Comparison of ENCODE assay signal across 23 cellular contexts in genomic region chr2:72334806-72335205, GRCh38.
"Had no signal": no experiment of that assay in that cellular context is flagged by ENCODE, and none has a peak within 500 bp of the region (broad histone marks: within the 10 kb centered on the region; RNA-seq: fewer than 3 reads in every experiment).

No MANE protein-coding gene starts in this region.

- ATAC-seq: effector memory CD8-positive, alpha-beta T cell; gastroesophageal sphincter; heart left ventricle; psoas muscle; right cardiac atrium had no signal

- H3K9me3 ChIP-seq: adrenal gland, ascending aorta, colonic mucosa, gastroesophageal sphincter, heart left ventricle, psoas muscle, thyroid gland had no signal

- H3K27ac ChIP-seq: adrenal gland, ascending aorta, cardiac muscle cell, colonic mucosa, gastroesophageal sphincter, heart left ventricle, psoas muscle, SK-N-MC, skin epidermis, thyroid gland, VCaP had no signal

- DNase-seq: activated CD4-positive, alpha-beta T cell treated with anti-CD3 and anti-CD28 coated beads for 4 hours; activated CD4-positive, alpha-beta T cell treated with anti-CD3 and anti-CD28 coated beads, Interleukin-2, amount 50 U/mL, for 4 hours; activated effector memory CD4-positive, alpha-beta T cell treated with anti-CD3 and anti-CD28 coated beads, Interleukin-2, amount 50 U/mL, for 16 hours; activated naive CD4-positive, alpha-beta T cell treated with anti-CD3 and anti-CD28 coated beads for 36 hours; activated naive CD8-positive, alpha-beta T cell treated with anti-CD3 and anti-CD28 coated beads for 36 hours; adrenal gland; cerebellar nuclear complex; colonic mucosa; effector memory CD8-positive, alpha-beta T cell; nephron progenitor cell; psoas muscle; right cardiac atrium; stimulated activated CD4-positive, alpha-beta T cell treated with anti-CD3 and anti-CD28 coated beads, Interleukin-12 subunit alpha, Interleukin-12 subunit beta, amount 100 ng/mL, for 4 hours; stimulated activated CD4-positive, alpha-beta T cell treated with anti-CD3 and anti-CD28 coated beads, Interleukin-4, amount 100 ng/mL, for 1 hour; T-helper 9 cell; thyroid gland had no signal

- H3K4me3 ChIP-seq: adrenal gland, ascending aorta, cardiac muscle cell, colonic mucosa, gastroesophageal sphincter, heart left ventricle, psoas muscle, SK-N-MC, skin epidermis, thyroid gland had no signal

- H3K36me3 ChIP-seq: adrenal gland, ascending aorta, cardiac muscle cell, colonic mucosa, gastroesophageal sphincter, heart left ventricle, thyroid gland had no signal

- H3K4me1 ChIP-seq: adrenal gland, ascending aorta, colonic mucosa, gastroesophageal sphincter, heart left ventricle, psoas muscle, thyroid gland had no signal

- H3K27me3 ChIP-seq: adrenal gland, ascending aorta, cardiac muscle cell, colonic mucosa, gastroesophageal sphincter, heart left ventricle, thyroid gland had no signal
